Comparison of ENCODE assay signal across 9 cellular contexts in the genomic region with DNA sequence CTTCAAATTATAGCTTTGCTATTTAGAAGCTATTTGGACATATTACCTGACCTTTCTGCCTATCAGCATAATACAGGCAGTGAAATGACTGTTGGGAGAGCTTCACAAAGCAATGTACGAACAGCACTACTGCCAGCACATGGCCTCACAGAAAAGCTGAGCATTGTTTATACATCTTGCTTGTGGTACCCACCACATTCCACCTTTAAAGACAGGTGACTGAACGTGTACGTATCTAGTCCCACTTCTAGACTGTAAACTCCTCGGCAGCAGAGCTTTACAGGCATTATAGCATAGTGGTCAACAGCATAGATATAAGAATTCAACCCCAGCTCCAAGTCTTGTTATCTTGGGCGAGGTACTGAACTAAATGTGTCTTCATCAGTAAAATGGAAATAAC. TPM values are rescaled to one million over a fixed set of nuclear protein-coding genes. Genes with fewer than 3 reads are reported as not detected.
DNase-seq lines count a peak whose midpoint lies in the region; ATAC-seq and TF ChIP-seq lines count a peak whose summit lies in the region.
"Had no signal": no experiment of that assay in that cellular context is flagged by ENCODE, and none has a peak within 500 bp of the region (broad histone marks: within the 10 kb centered on the region; RNA-seq: fewer than 3 reads in every experiment).

No MANE protein-coding gene starts in this region.

- POLR2A ChIA-PET in HCT116 (lab: Charles Lee), result interaction anchor here (1.2 to 1.7 kb wide), 2 partner anchors 15 to 17 kb away, joined by 4 to 8 read pairs; a partner anchor contains a TSS
- POLR2A ChIA-PET in activated CD4-positive, alpha-beta memory T cell treated with anti-CD3 and anti-CD28 coated beads, Interleukin-2, amount 10 ng/mL, durations not matched to agents 7 days and 5 days (lab: Charles Lee), result interaction anchor here (1.2 to 9.9 kb wide), 13 partner anchors 8 to 1041 kb away, joined by 3 to 139 read pairs (median 5); a partner anchor contains a TSS

- no peak overlapping the region for H2AFZ ChIP-seq in HCT116 (ENCODE audit: low read depth, low read length, poor library complexity, severe bottlenecking)

- no peaks in the 10 kb centered on the region for H3K9me2 ChIP-seq in HCT116 (ENCODE audit: insufficient read depth)

- peak overlapping the region; percentile 98 for H3K9ac ChIP-seq in HCT116 (ENCODE audit: low read length)

- ATAC-seq in HCT116, result no peak
- ATAC-seq in right cardiac atrium, result no peak
- no peak for ATAC-seq in stimulated activated effector memory CD8-positive, alpha-beta T cell treated with anti-CD3 and anti-CD28 coated beads, Interleukin-12 subunit alpha, Interleukin-12 subunit beta, amount 100 ng/mL, for 72 hours
- no peak for ATAC-seq in GM21381 (IDR thresholded peaks at IDR 0.05; ENCODE audit: unreplicated experiment)
- ATAC-seq in GM21526 (IDR thresholded peaks at IDR 0.05; ENCODE audit: low FRiP score, unreplicated experiment), result no peak

- no peak for TF ChIP-seq POLR2A in HCT116 (IDR thresholded peaks at IDR 0.05; ENCODE audit: borderline replicate concordance, extremely low read depth, insufficient read depth, insufficient read length)

- H3K4me2 ChIP-seq in HCT116 (ENCODE audit: low read length), result peak overlapping the region; percentile 95

- RAD21 ChIA-PET in HCT116 (lab: Charles Lee; ENCODE audit: low non-redundant PET in 1 of 2, low total read pairs in 2 of 2, uncharacterized antibody in 2 of 2, unreplicated experiment in 2 of 2), result interaction anchor here in 1 of 2 experiments (0.9 kb wide), 1 partner anchor 17 kb away, joined by 4 read pairs; a partner anchor contains a TSS

- H4K20me1 ChIP-seq in HCT116 (ENCODE audit: insufficient read depth), result no peaks in the 10 kb centered on the region

- peaks cover 52% of the 10 kb centered on the region for H3K36me3 Mint-ChIP-seq in activated CD4-positive, alpha-beta memory T cell treated with anti-CD3 and anti-CD28 coated beads, Interleukin-2, amount 10 ng/mL, durations not matched to agents 7 days and 5 days (ENCODE audit: low read depth)
- H3K36me3 Mint-ChIP-seq in stimulated activated effector memory CD8-positive, alpha-beta T cell treated with anti-CD3 and anti-CD28 coated beads, Interleukin-12 subunit alpha, Interleukin-12 subunit beta, amount 100 ng/mL, for 72 hours, result peaks cover 60% of the 10 kb centered on the region

- H3K4me1 ChIP-seq in HCT116 (ENCODE audit: control insufficient read depth in 1 of 2, insufficient read depth in 2 of 2, low read length in 2 of 2) (peaks cover 33 to 72% of the 10 kb centered on the region in 2 experiments), right cardiac atrium (ENCODE audit: control insufficient read depth, insufficient read depth, low read length) (peaks cover 6% of the 10 kb centered on the region)

- peak overlapping the region; percentile 74 to 90 for H3K4me3 ChIP-seq in HCT116 (replicated peaks in 1 of 2; ENCODE audit: low read depth in 1 of 2, low read length in 2 of 2)
- peak overlapping the region; percentile 71 for H3K4me3 ChIP-seq in right cardiac atrium (ENCODE audit: low read length)

- peaks cover 63% of the 10 kb centered on the region for H3K4me1 Mint-ChIP-seq in activated CD4-positive, alpha-beta memory T cell treated with anti-CD3 and anti-CD28 coated beads, Interleukin-2, amount 10 ng/mL, durations not matched to agents 7 days and 5 days
- H3K4me1 Mint-ChIP-seq in stimulated activated effector memory CD8-positive, alpha-beta T cell treated with anti-CD3 and anti-CD28 coated beads, Interleukin-12 subunit alpha, Interleukin-12 subunit beta, amount 100 ng/mL, for 72 hours, result peaks cover 41% of the 10 kb centered on the region

- H3K27ac Mint-ChIP-seq in activated CD4-positive, alpha-beta memory T cell treated with anti-CD3 and anti-CD28 coated beads, Interleukin-2, amount 10 ng/mL, durations not matched to agents 7 days and 5 days, result peak overlapping the region; percentile 92
- peak overlapping the region; percentile 91 for H3K27ac Mint-ChIP-seq in stimulated activated effector memory CD8-positive, alpha-beta T cell treated with anti-CD3 and anti-CD28 coated beads, Interleukin-12 subunit alpha, Interleukin-12 subunit beta, amount 100 ng/mL, for 72 hours

- H3K27me3 ChIP-seq in HCT116 (ENCODE audit: insufficient read depth, low read length) (no peaks in the 10 kb centered on the region), right cardiac atrium (ENCODE audit: control insufficient read depth, insufficient read depth) (no peaks in the 10 kb centered on the region)

- DNase-seq in HCT116 (ENCODE audit: low read depth, low spot score) (no peak), right cardiac atrium (no peak), kidney glomerular epithelial cell (lab: John Stamatoyannopoulos, UW) (no peak), NCI-H1417 (lab: John Stamatoyannopoulos, UW) (no peak)
- no peak for DNase-seq in activated CD4-positive, alpha-beta memory T cell treated with anti-CD3 and anti-CD28 coated beads, Interleukin-2, amount 10 ng/mL, durations not matched to agents 7 days and 5 days
- DNase-seq in stimulated activated effector memory CD8-positive, alpha-beta T cell treated with anti-CD3 and anti-CD28 coated beads, Interleukin-12 subunit alpha, Interleukin-12 subunit beta, amount 100 ng/mL, for 72 hours (ENCODE audit: low spot score in 2 of 2), result no peak
- DNase-seq: stimulated activated CD4-positive, alpha-beta T cell treated with anti-CD3 and anti-CD28 coated beads, Interleukin-2, amount 100 ng/mL, for 48 hours had no signal

- peaks cover 0 to 15% of the 10 kb centered on the region in 2 experiments; a peak in 2 of 4 replicates for H3K36me3 ChIP-seq in HCT116 (ENCODE audit: control insufficient read depth in 1 of 2, insufficient read depth in 2 of 2, low read length in 2 of 2)

- BruUV-seq in HCT116 (replicated peaks; lab: Mats Ljungman, UMichigan), result no TSS peak

- 42% methylated on average over 5 of the region's 5 CpGs for WGBS in right cardiac atrium

- CTCF ChIA-PET in HCT116 (lab: Charles Lee), result no interaction called here
- CTCF ChIA-PET in activated CD4-positive, alpha-beta memory T cell treated with anti-CD3 and anti-CD28 coated beads, Interleukin-2, amount 10 ng/mL, durations not matched to agents 7 days and 5 days (lab: Charles Lee), result interaction anchor here (1.0 to 2.5 kb wide), 5 partner anchors 17 to 647 kb away, joined by 3 to 17 read pairs (median 3); a partner anchor contains a TSS

- H3K79me2 ChIP-seq in HCT116 (ENCODE audit: insufficient read depth, low read length), result peaks cover 64% of the 10 kb centered on the region

- no peak for TF ChIP-seq CTCF in HCT116 (IDR thresholded peaks at IDR 0.05 in 2 of 3, conservative IDR thresholded peaks at IDR 0.05 in 1 of 3; ENCODE audit: borderline replicate concordance in 1 of 3, insufficient read depth in 1 of 3, low read depth in 2 of 3, low read length in 2 of 3)

- H3K27ac ChIP-seq in HCT116 (ENCODE audit: low read depth, low read length), result no peak overlapping the region
- H3K27ac ChIP-seq in right cardiac atrium (ENCODE audit: low read length), result peak overlapping the region; percentile 5

- H3K4me3 Mint-ChIP-seq in activated CD4-positive, alpha-beta memory T cell treated with anti-CD3 and anti-CD28 coated beads, Interleukin-2, amount 10 ng/mL, durations not matched to agents 7 days and 5 days, result peak overlapping the region; percentile 96
- peak overlapping the region; percentile 83 for H3K4me3 Mint-ChIP-seq in stimulated activated effector memory CD8-positive, alpha-beta T cell treated with anti-CD3 and anti-CD28 coated beads, Interleukin-12 subunit alpha, Interleukin-12 subunit beta, amount 100 ng/mL, for 72 hours

- H3K9me3 Mint-ChIP-seq in activated CD4-positive, alpha-beta memory T cell treated with anti-CD3 and anti-CD28 coated beads, Interleukin-2, amount 10 ng/mL, durations not matched to agents 7 days and 5 days, result no peaks in the 10 kb centered on the region
- no peaks in the 10 kb centered on the region for H3K9me3 Mint-ChIP-seq in stimulated activated effector memory CD8-positive, alpha-beta T cell treated with anti-CD3 and anti-CD28 coated beads, Interleukin-12 subunit alpha, Interleukin-12 subunit beta, amount 100 ng/mL, for 72 hours

- no peaks in the 10 kb centered on the region for H3K9me3 ChIP-seq in HCT116 (ENCODE audit: control insufficient read depth in 1 of 2, insufficient read depth in 1 of 2, low read depth in 1 of 2, low read length in 2 of 2)
- no peaks in the 10 kb centered on the region for H3K9me3 ChIP-seq in right cardiac atrium (ENCODE audit: control insufficient read depth, low read length)

- H3K27me3 Mint-ChIP-seq in activated CD4-positive, alpha-beta memory T cell treated with anti-CD3 and anti-CD28 coated beads, Interleukin-2, amount 10 ng/mL, durations not matched to agents 7 days and 5 days, result no peaks in the 10 kb centered on the region

- TF ChIP-seq RAD21 in HCT116 (IDR thresholded peaks at IDR 0.05; ENCODE audit: low read depth), result no peak

- intact Hi-C loops in HCT116 (cut with micrococcal nuclease), result no loop called here
- intact Hi-C loops in right cardiac atrium (cut with DNase I), result no loop called here

RNA-seq across cellular contexts. Expression of a gene that starts 1.6 kb away (rescaled TPM):
- total RNA-seq in HCT116 (2021; ENCODE audit: unreplicated experiment), result 67.3 TPM
- polyA plus RNA-seq in HCT116 (2012), result 70.4 and 84.2 TPM in 2 replicates
- total RNA-seq in activated CD4-positive, alpha-beta memory T cell treated with anti-CD3 and anti-CD28 coated beads, Interleukin-2, amount 10 ng/mL, durations not matched to agents 7 days and 5 days, result 100 to 1,000 TPM; 109 to 111 TPM
- total RNA-seq in right cardiac atrium, result 10 to 100 TPM; 21.4 to 28.6 (median 22.5) TPM
- 14.3 TPM for polyA plus RNA-seq in right cardiac atrium

RNA-seq across cellular contexts. Expression of a gene that starts 6.6 kb away (rescaled TPM):
- total RNA-seq in HCT116 (2021; ENCODE audit: unreplicated experiment) (48.2 TPM), right cardiac atrium (10 to 100 TPM; 29.1 to 34.5 (median 30.9) TPM)
- polyA plus RNA-seq in HCT116 (2012), result 33.3 and 47.4 TPM in 2 replicates
- 100 to 1,000 TPM; 111 to 114 TPM for total RNA-seq in activated CD4-positive, alpha-beta memory T cell treated with anti-CD3 and anti-CD28 coated beads, Interleukin-2, amount 10 ng/mL, durations not matched to agents 7 days and 5 days
- 19.1 TPM for polyA plus RNA-seq in right cardiac atrium

RNA-seq across cellular contexts. Expression of a gene that starts 17.4 kb away (rescaled TPM):
- 136 TPM for total RNA-seq in HCT116 (2021; ENCODE audit: unreplicated experiment)
- 34.5 and 49.4 TPM in 2 replicates for polyA plus RNA-seq in HCT116 (2012)
- total RNA-seq in activated CD4-positive, alpha-beta memory T cell treated with anti-CD3 and anti-CD28 coated beads, Interleukin-2, amount 10 ng/mL, durations not matched to agents 7 days and 5 days, result 10 to 100 TPM; 60.4 to 63.0 TPM
- 10 to 100 TPM; 57.8 to 67.3 (median 59.9) TPM for total RNA-seq in right cardiac atrium
- 41.0 TPM for polyA plus RNA-seq in right cardiac atrium

RNA-seq across cellular contexts. Expression of a gene that starts 42.7 kb away (rescaled TPM):
- total RNA-seq in HCT116 (2021; ENCODE audit: unreplicated experiment) (27.6 TPM), right cardiac atrium (10 to 100 TPM; 35.6 to 45.3 (median 40.9) TPM)
- 20.2 and 25.2 TPM in 2 replicates for polyA plus RNA-seq in HCT116 (2012)
- 10 to 100 TPM in 1 of 2 experiments, 1 to 10 TPM in 1; 9.5 to 11.0 TPM for total RNA-seq in activated CD4-positive, alpha-beta memory T cell treated with anti-CD3 and anti-CD28 coated beads, Interleukin-2, amount 10 ng/mL, durations not matched to agents 7 days and 5 days
- 63.0 TPM for polyA plus RNA-seq in right cardiac atrium

RNA-seq across cellular contexts. Expression of a gene that starts 43.0 kb away (rescaled TPM):
- total RNA-seq in HCT116 (2021; ENCODE audit: unreplicated experiment) (3.9 TPM), right cardiac atrium (1 to 10 TPM in 2 of 4 donors, under 1 TPM in 2; 0.47 to 1.2 (median 0.98) TPM)
- 0.69 and 0.86 TPM in 2 replicates for polyA plus RNA-seq in HCT116 (2012)
- total RNA-seq in activated CD4-positive, alpha-beta memory T cell treated with anti-CD3 and anti-CD28 coated beads, Interleukin-2, amount 10 ng/mL, durations not matched to agents 7 days and 5 days, result under 1 TPM; 0.10 to 0.45 TPM
- 0.23 TPM for polyA plus RNA-seq in right cardiac atrium
